ENCODE assay signal across 8 cellular contexts in the genomic region with DNA sequence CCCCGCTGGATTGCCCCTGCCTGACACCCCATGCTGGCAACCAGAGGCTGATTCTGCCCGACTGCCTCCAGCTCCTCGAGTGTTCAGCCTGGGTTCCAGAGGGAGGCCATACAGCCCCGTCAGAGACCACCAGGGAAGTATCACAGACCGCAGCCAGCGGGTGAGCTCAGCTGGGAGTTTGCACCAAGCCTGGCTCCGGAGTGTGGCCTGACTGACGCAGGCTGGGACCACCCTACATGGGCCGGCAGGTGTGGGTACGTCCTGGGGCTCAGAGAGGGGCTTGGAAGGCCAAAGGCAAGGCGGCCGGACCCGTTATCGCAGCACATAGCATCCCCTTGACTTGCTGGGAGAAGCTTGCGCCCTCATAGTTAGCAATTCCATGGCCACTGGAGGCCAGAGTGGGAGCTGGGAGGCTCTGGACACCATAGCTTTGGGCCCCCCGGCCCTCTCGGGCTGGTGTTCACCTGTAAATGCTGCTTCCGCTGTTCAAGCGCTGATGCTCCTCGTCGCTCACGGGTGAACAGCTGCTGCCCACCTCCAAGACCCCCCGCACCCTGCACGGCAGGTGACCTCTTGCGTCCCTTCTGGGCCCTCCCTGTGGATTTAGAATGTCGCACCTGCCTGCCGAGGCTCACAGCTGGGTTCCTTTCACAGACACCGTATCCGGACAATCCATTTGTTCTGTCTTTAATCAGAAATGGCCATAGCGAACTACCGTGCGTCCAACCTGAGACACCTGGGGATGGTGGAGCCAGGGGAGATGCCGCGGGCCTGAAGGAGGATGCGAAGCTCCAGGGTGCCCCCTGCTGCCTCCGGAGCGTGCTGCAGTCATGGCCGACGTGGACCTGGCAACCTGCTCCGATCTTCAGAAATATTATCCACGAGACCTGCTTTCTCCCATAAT. TPM values are rescaled to one million over a fixed set of nuclear protein-coding genes. Genes with fewer than 3 reads are reported as not detected.
DNase-seq lines count a peak whose midpoint lies in the region; ATAC-seq and TF ChIP-seq lines count a peak whose summit lies in the region.

No MANE protein-coding gene starts in this region.

- CTCF ChIA-PET in BJ (lab: Yijun Ruan, JAX), result interaction anchor here (0.5 to 17.6 kb wide), 46 partner anchors 9 to 620 kb away, joined by 3 to 421 read pairs (median 4); partner anchors contain the start of genes E2F6, KCNF1 and PDIA6

- in situ Hi-C loops in astrocyte of the cerebellum (cut with HindIII; ENCODE audit: low sequenced_read_pairs), result no loop called here

- H3K9me3 Mint-ChIP-seq in T-helper 2 cell treated with Interferon-gamma antibody and Interleukin-4, amounts not matched to agents 5 μg/mL and 100 μg/mL, for 36 hours, result no peaks in the 10 kb centered on the region

- H3K4me1 Mint-ChIP-seq in T-helper 2 cell treated with Interferon-gamma antibody and Interleukin-4, amounts not matched to agents 5 μg/mL and 100 μg/mL, for 36 hours (ENCODE audit: low read depth), result peaks cover 8% of the 10 kb centered on the region

- TF ChIP-seq CTCF in BJ (IDR thresholded peaks at IDR 0.05; ENCODE audit: insufficient read depth, low read depth, low read length), result peak; percentile 97
- TF ChIP-seq CTCF in astrocyte of the cerebellum (IDR thresholded peaks at IDR 0.05; ENCODE audit: low read depth, low read length, missing control alignments), result peak; percentile 96

- no peaks in the 10 kb centered on the region; the same call in 1 of the 2 replicates for H3K27me3 ChIP-seq in BJ (ENCODE audit: control insufficient read depth, insufficient read depth, low read length)

- H3K27me3 Mint-ChIP-seq in T-helper 2 cell treated with Interferon-gamma antibody and Interleukin-4, amounts not matched to agents 5 μg/mL and 100 μg/mL, for 36 hours (ENCODE audit: low read depth), result peaks cover 32% of the 10 kb centered on the region

- POLR2A ChIA-PET in BJ (lab: Charles Lee), result no interaction called here

- H3K36me3 ChIP-seq in BJ (ENCODE audit: control insufficient read depth, insufficient read depth, low read length), result no peaks in the 10 kb centered on the region

- no peak overlapping the region for H3K27ac Mint-ChIP-seq in T-helper 2 cell treated with Interferon-gamma antibody and Interleukin-4, amounts not matched to agents 5 μg/mL and 100 μg/mL, for 36 hours

- no peaks in the 10 kb centered on the region for H3K36me3 Mint-ChIP-seq in T-helper 2 cell treated with Interferon-gamma antibody and Interleukin-4, amounts not matched to agents 5 μg/mL and 100 μg/mL, for 36 hours (ENCODE audit: low read depth)

- ATAC-seq in GM21786 (IDR thresholded peaks at IDR 0.05; ENCODE audit: unreplicated experiment) (peak; percentile 53), HG03520 (IDR thresholded peaks at IDR 0.05; ENCODE audit: unreplicated experiment) (no peak)

- H3K4me3 Mint-ChIP-seq in T-helper 2 cell treated with Interferon-gamma antibody and Interleukin-4, amounts not matched to agents 5 μg/mL and 100 μg/mL, for 36 hours, result no peak overlapping the region

- DNase-seq in BJ (ENCODE audit: low read depth) (no peak), NCI-H1930 (lab: John Stamatoyannopoulos, UW) (peak; percentile 16 to 34), astrocyte of the cerebellum (ENCODE audit: low read depth) (no peak), inferior parietal cortex (ENCODE audit: extremely low spot score) (peak; percentile 70)
- DNase-seq in T-helper 2 cell treated with Interferon-gamma antibody and Interleukin-4, amounts not matched to agents 5 μg/mL and 100 μg/mL, for 36 hours (ENCODE audit: low spot score), result peak; percentile 39
- DNase-seq in stimulated activated CD4-positive, alpha-beta T cell treated with anti-CD3 and anti-CD28 coated beads, Interleukin-2, amount 100 ng/mL, for 48 hours, result peak; percentile 78 to 82

- no peak overlapping the region for H3K4me3 ChIP-seq in BJ (ENCODE audit: low read depth, low read length)
- H3K4me3 ChIP-seq in astrocyte of the cerebellum (ENCODE audit: low read depth, low read length), result no peak overlapping the region

RNA-seq across cellular contexts. Expression of gene SLC66A3, which starts 31.2 kb away (rescaled TPM):
- 54.9 and 64.4 TPM in 2 replicates for polyA plus RNA-seq in BJ (2011; rRNA removed)
- 22.8 and 33.8 TPM in 2 replicates for polyA minus RNA-seq in BJ (2011; rRNA and poly(A)+ RNA removed)

Comparison
In these comparisons a context has a peak if more than half of its experiments do, and no peak if none do; other contexts are left out.
1. DNase-seq: peak in NCI-H1930 (2 of 2), T-helper 2 cell treated with Interferon-gamma antibody and Interleukin-4, amounts not matched to agents 5 μg/mL and 100 μg/mL, for 36 hours (single experiment), inferior parietal cortex (single experiment) and stimulated activated CD4-positive, alpha-beta T cell treated with anti-CD3 and anti-CD28 coated beads, Interleukin-2, amount 100 ng/mL, for 48 hours (2 of 2); none in BJ (single experiment) and astrocyte of the cerebellum (single experiment).